1 cellular context compared by ENCODE assay signal in the genomic region with DNA sequence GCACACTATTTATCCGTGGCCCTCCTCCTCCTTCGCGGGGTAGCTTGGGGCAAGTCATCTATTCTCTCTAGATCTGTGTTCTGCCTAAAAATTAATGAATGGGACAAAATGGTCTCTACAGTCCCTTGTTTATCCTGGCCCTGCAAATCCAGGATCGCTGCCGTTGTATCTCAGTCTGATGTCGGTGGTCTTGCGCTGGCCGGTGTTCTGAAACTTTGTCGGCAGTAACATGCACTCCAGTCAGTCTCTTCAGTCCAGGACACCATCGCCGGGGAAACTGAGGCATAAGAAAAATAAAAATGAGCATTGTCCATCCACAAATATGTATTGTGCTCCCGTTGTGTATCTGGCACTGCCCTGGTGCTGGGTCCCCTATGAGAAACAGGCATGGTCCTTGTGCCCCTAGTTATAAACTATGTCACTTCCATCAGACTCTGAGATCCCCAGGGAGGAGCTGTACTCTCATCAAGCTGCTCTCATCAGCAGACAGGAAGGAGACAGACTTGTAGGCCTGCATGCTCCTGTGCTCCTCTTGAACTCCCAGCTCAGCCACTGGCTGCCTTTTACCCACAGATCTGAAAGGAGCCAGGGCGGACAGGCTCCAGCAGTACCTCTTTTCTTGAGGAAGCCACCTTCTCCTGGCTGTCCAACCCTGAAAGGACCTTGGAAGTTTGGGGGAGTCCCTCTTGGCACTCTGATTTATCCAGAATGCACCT.
TF ChIP-seq lines count a peak whose summit lies in the region.

No MANE protein-coding gene starts in this region.

TF ChIP-seq in endothelial cell of umbilical vein, 7 proteins besides CTCF, POLR2A, EP300 and RAD21:
- TF ChIP-seq EZH2 (IDR thresholded peaks at IDR 0.05; ENCODE audit: borderline replicate concordance, low read depth, low read length, severe bottlenecking) = no peak
TF ChIP-seq in endothelial cell of umbilical vein: peak in this region for 0.
